Comparison of ENCODE assay signal across 15 cellular contexts in the genomic region with DNA sequence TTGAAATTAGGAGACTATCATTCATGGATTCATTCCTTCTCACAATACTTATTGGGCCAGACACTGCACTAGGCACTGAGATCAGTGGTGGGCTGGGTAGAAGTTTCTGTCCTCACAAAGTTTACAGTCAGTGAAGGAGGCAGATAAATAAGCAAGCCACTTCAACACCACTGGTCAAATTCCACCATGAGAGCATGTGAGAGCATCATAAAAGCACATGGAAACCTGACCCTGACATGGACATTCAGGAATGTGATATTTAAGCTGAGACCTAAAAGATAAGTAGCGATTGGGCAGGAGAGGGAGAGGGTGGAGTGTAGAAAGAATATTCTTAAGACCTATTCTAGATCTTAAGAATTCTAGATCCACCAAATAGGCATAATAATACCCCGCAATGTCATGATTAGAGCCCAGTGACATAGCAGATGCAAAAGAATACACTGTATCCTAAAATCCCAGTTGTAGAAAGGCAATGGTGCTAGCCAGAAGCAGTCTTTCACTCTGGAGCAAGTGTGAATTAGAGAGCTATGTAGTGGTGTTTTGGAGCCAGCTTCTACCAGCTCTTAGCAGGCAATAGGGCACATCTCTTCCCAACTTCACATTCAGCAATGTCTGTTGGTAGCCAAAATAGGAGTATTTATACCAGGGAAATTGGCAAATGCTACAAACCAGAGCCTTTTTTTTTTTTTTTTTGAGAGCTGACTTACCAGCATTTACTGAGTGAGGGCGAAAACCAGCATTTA. TPM values are rescaled to one million over a fixed set of nuclear protein-coding genes. Genes with fewer than 3 reads are reported as not detected.
A peak's percentile ranks its signal among the peaks of the same experiment; 100 is the strongest.
DNase-seq lines count a peak whose midpoint lies in the region; ATAC-seq and TF ChIP-seq lines count a peak whose summit lies in the region.
"Had no signal": no experiment of that assay in that cellular context is flagged by ENCODE, and none has a peak within 500 bp of the region (broad histone marks: within the 10 kb centered on the region; RNA-seq: fewer than 3 reads in every experiment).

No MANE protein-coding gene starts in this region.

- in situ Hi-C loops in gastrocnemius medialis (cut with MboI; ENCODE audit: low sequenced_read_pairs in 4 of 4) = no loop called here

- H3F3A ChIP-seq in smooth muscle cell (ENCODE audit: low read depth) = no peaks in the 10 kb centered on the region

- H3K36me3 ChIP-seq in gastrocnemius medialis = no peaks in the 10 kb centered on the region
- H3K36me3 ChIP-seq in smooth muscle cell (ENCODE audit: low read depth) = no peaks in the 10 kb centered on the region

- H3K79me2 ChIP-seq in smooth muscle cell (ENCODE audit: low read depth) = no peaks in the 10 kb centered on the region

- H2AFZ ChIP-seq in smooth muscle cell (ENCODE audit: low read depth) = no peak overlapping the region

- no peaks in the 10 kb centered on the region for H3K27me3 ChIP-seq in gastrocnemius medialis
- H3K27me3 ChIP-seq in smooth muscle cell (ENCODE audit: low read depth) = peaks cover 28% of the 10 kb centered on the region

- no peaks in the 10 kb centered on the region for H4K20me1 ChIP-seq in smooth muscle cell (ENCODE audit: low read depth)

- DNase-seq in EH (ENCODE audit: low read depth) = peak; percentile 38
- peak; percentile 45 for DNase-seq in choroid plexus epithelial cell (ENCODE audit: low read depth)
- no peak for DNase-seq in gastrocnemius medialis
- no peak for DNase-seq in erythroblast (lab: John Stamatoyannopoulos, UW)
- no peak for DNase-seq in smooth muscle cell (lab: John Stamatoyannopoulos, UW; ENCODE audit: unreplicated experiment)
- DNase-seq: activated CD4-positive, alpha-beta T cell treated with anti-CD3 and anti-CD28 coated beads, Interleukin-2, amount 10 ng/mL, durations not matched to agents 7 days and 5 days; CD8-positive, alpha-beta memory T cell; central memory CD4-positive, alpha-beta T cell; DMS79 treated with DMSO at 0.1 percent for 48 hours; NCI-H1694 treated with DMSO at 0.1 percent for 48 hours; stimulated activated CD4-positive, alpha-beta T cell treated with anti-CD3 and anti-CD28 coated beads, Interleukin-15, amount 100 ng/mL, for 24 hours had no signal

- no peak overlapping the region for H3K9ac ChIP-seq in smooth muscle cell (ENCODE audit: low read depth)

- H3K27ac ChIP-seq in 22Rv1 = peak overlapping the region; percentile 29; the same call in 1 of the 2 replicates
- H3K27ac ChIP-seq in gastrocnemius medialis = peak overlapping the region; percentile 41 to 82 (median 70)
- H3K27ac ChIP-seq in smooth muscle cell (ENCODE audit: low read depth) = no peak overlapping the region

- H3K9me3 ChIP-seq in gastrocnemius medialis = no peaks in the 10 kb centered on the region
- no peaks in the 10 kb centered on the region for H3K9me3 ChIP-seq in smooth muscle cell (replicated peaks; ENCODE audit: low read depth)

- TF ChIP-seq POLR2A in gastrocnemius medialis (IDR thresholded peaks at IDR 0.05) = no peak
- no peak for TF ChIP-seq POLR2A in erythroblast (IDR thresholded peaks at IDR 0.05; ENCODE audit: low read length)

- WGBS in smooth muscle cell (ENCODE audit: low lambda C conversion rate) = 92% methylated on average over 3 of the region's 3 CpGs

- no peak overlapping the region for H3K4me2 ChIP-seq in smooth muscle cell

- H3K4me1 ChIP-seq in gastrocnemius medialis = peaks cover 34 to 62% of the 10 kb centered on the region in 2 donors
- H3K4me1 ChIP-seq in smooth muscle cell (ENCODE audit: low read depth) = peaks cover 3% of the 10 kb centered on the region

- no peak overlapping the region for H3K4me3 ChIP-seq in choroid plexus epithelial cell (ENCODE audit: low read depth, low read length)
- H3K4me3 ChIP-seq in gastrocnemius medialis = no peak overlapping the region
- no peak overlapping the region for H3K4me3 ChIP-seq in smooth muscle cell

- no peak for TF ChIP-seq CTCF in 22Rv1 (IDR thresholded peaks at IDR 0.05)
- TF ChIP-seq CTCF in choroid plexus epithelial cell (conservative IDR thresholded peaks at IDR 0.05; ENCODE audit: low read depth, low read length) = no peak
- no peak for TF ChIP-seq CTCF in gastrocnemius medialis (IDR thresholded peaks at IDR 0.05 in 4 of 5, conservative IDR thresholded peaks at IDR 0.05 in 1 of 5)
- TF ChIP-seq CTCF in smooth muscle cell (IDR thresholded peaks at IDR 0.05; ENCODE audit: borderline replicate concordance, insufficient read depth, poor library complexity, severe bottlenecking) = no peak

- ATAC-seq in gastrocnemius medialis (peak; percentile 42 to 60), HG03460 (IDR thresholded peaks at IDR 0.05; ENCODE audit: unreplicated experiment) (no peak)
- ATAC-seq: left lobe of liver had no signal

- intact Hi-C loops in gastrocnemius medialis (cut with DNase I; ENCODE audit: low total_unique reads) = no loop called here

RNA-seq across cellular contexts. Expression of a gene that starts 46.4 kb away (rescaled TPM):
- 10 to 100 TPM; 19.2 to 97.1 (median 39.1) TPM for total RNA-seq in gastrocnemius medialis
- total RNA-seq in smooth muscle cell = 2.0 and 2.4 TPM in 2 replicates
- 1.0 and 3.1 TPM in 2 replicates for polyA plus RNA-seq in smooth muscle cell
- total RNA-seq: dermis microvascular lymphatic vessel endothelial cell had no signal

Comparison
In these comparisons a context has a peak if more than half of its experiments do, and no peak if none do; other contexts are left out.
1. DNase-seq: peak in EH (single experiment) and choroid plexus epithelial cell (single experiment); none in gastrocnemius medialis (0 of 2), erythroblast (0 of 2) and smooth muscle cell (single experiment).